In genomic region chr11:92770981-92771380, GRCh38 we compare ENCODE assay signal across 22 cellular contexts.
"Had no signal": no experiment of that assay in that cellular context is flagged by ENCODE, and none has a peak within 500 bp of the region (broad histone marks: within the 10 kb centered on the region; RNA-seq: fewer than 3 reads in every experiment).

No MANE protein-coding gene starts in this region.

- H3K9me3 Mint-ChIP-seq: dendritic cell treated with granulocyte-macrophage colony-stimulating factor and Interleukin-4, amounts not matched to agents 40 ng/mL and 50 ng/mL, for 4 days; endodermal cell; nephron progenitor cell; stimulated activated memory B cell treated with anti-CD40 and anti-IgM and Interleukin-4, amounts not matched to agents 10 μg/mL and 1 μg/mL and 100 μg/mL, for 72 hours; stimulated activated naive CD8-positive, alpha-beta T cell treated with anti-CD3 and anti-CD28 coated beads, Interleukin-15, Interleukin-2, amounts not matched to agents 100 ng/mL and 50 ng/mL, for 24 hours had no signal

- H3K27ac Mint-ChIP-seq: dendritic cell treated with granulocyte-macrophage colony-stimulating factor and Interleukin-4, amounts not matched to agents 40 ng/mL and 50 ng/mL, for 4 days; endodermal cell; naive thymus-derived CD4-positive, alpha-beta T cell; nephron progenitor cell; stimulated activated memory B cell treated with anti-CD40 and anti-IgM and Interleukin-4, amounts not matched to agents 10 μg/mL and 1 μg/mL and 100 μg/mL, for 72 hours; stimulated activated naive CD8-positive, alpha-beta T cell treated with anti-CD3 and anti-CD28 coated beads, Interleukin-15, Interleukin-2, amounts not matched to agents 100 ng/mL and 50 ng/mL, for 24 hours had no signal

- H3K4me3 Mint-ChIP-seq: dendritic cell treated with granulocyte-macrophage colony-stimulating factor and Interleukin-4, amounts not matched to agents 40 ng/mL and 50 ng/mL, for 4 days; endodermal cell; naive thymus-derived CD4-positive, alpha-beta T cell; nephron progenitor cell; stimulated activated memory B cell treated with anti-CD40 and anti-IgM and Interleukin-4, amounts not matched to agents 10 μg/mL and 1 μg/mL and 100 μg/mL, for 72 hours; stimulated activated naive CD8-positive, alpha-beta T cell treated with anti-CD3 and anti-CD28 coated beads, Interleukin-15, Interleukin-2, amounts not matched to agents 100 ng/mL and 50 ng/mL, for 24 hours had no signal

- H3K4me1 Mint-ChIP-seq: stimulated activated memory B cell treated with anti-CD40 and anti-IgM and Interleukin-4, amounts not matched to agents 10 μg/mL and 1 μg/mL and 100 μg/mL, for 72 hours had no signal

- H3K4me1 ChIP-seq: colonic mucosa, gastrocnemius medialis, suprapubic skin, vagina had no signal

- H3K9me3 ChIP-seq: colonic mucosa, gastrocnemius medialis, prostate gland, right atrium auricular region, sigmoid colon, suprapubic skin, vagina had no signal

- ATAC-seq: esophagus mucosa; gastrocnemius medialis; naive thymus-derived CD4-positive, alpha-beta T cell; stimulated activated memory B cell treated with anti-CD40 and anti-IgM and Interleukin-4, amounts not matched to agents 10 μg/mL and 1 μg/mL and 100 μg/mL, for 72 hours had no signal

- DNase-seq: colonic mucosa; effector CD8-positive, alpha-beta T cell; endodermal cell; foreskin fibroblast; gastrocnemius medialis; mesenchymal stem cell; midbrain; naive thymus-derived CD4-positive, alpha-beta T cell; nephron progenitor cell; sigmoid colon; stimulated activated CD4-positive, alpha-beta T cell treated with anti-CD3 and anti-CD28 coated beads, Interleukin-2, amount 100 ng/mL, for 24 hours; stimulated activated CD4-positive, alpha-beta T cell treated with anti-CD3 and anti-CD28 coated beads, Interleukin-4, amount 100 ng/mL, for 4 hours; trophoblast cell had no signal

- H3K27ac ChIP-seq: colonic mucosa, epithelial cell of prostate, gastrocnemius medialis, prostate gland, right atrium auricular region, sigmoid colon, suprapubic skin, vagina had no signal

- H3K36me3 ChIP-seq: colonic mucosa, gastrocnemius medialis, prostate gland, right atrium auricular region, sigmoid colon, suprapubic skin, vagina had no signal

- H3K4me3 ChIP-seq: colonic mucosa, gastrocnemius medialis, prostate gland, right atrium auricular region, sigmoid colon, suprapubic skin, vagina had no signal

- H3K27me3 ChIP-seq: colonic mucosa, gastrocnemius medialis, right atrium auricular region, sigmoid colon, suprapubic skin, vagina had no signal
